15 cellular contexts compared by ENCODE assay signal in genomic region chr17:76318586-76318985, GRCh38. TPM values are rescaled to one million over a fixed set of nuclear protein-coding genes. Genes with fewer than 3 reads are reported as not detected.
A peak's percentile ranks its signal among the peaks of the same experiment; 100 is the strongest.
DNase-seq lines count a peak whose midpoint lies in the region; FAIRE-seq and TF ChIP-seq lines count a peak whose summit lies in the region.
"Had no signal": no experiment of that assay in that cellular context is flagged by ENCODE, and none has a peak within 500 bp of the region (broad histone marks: within the 10 kb centered on the region; RNA-seq: fewer than 3 reads in every experiment).

No MANE protein-coding gene starts in this region.

- peak overlapping the region; percentile 80; the same call in 1 of the 2 replicates for H3K27ac ChIP-seq in VCaP
- H3K27ac ChIP-seq: A549; BLaER1 treated with 17β-estradiol and CSF1 and Interleukin-3, amounts not matched to agents 10 nM and 100 nM; GM23248 had no signal

- no peak for TF ChIP-seq CTCF in VCaP (conservative IDR thresholded peaks at IDR 0.05)
- no peak for TF ChIP-seq CTCF in choroid plexus epithelial cell (conservative IDR thresholded peaks at IDR 0.05; ENCODE audit: low read depth, low read length)

- H3K4me3 ChIP-seq in choroid plexus epithelial cell (ENCODE audit: low read depth, low read length) = no peak overlapping the region
- H3K4me3 ChIP-seq: A549; BLaER1 treated with 17β-estradiol and CSF1 and Interleukin-3, amounts not matched to agents 10 nM and 100 nM; GM23248 had no signal

- DNase-seq in EL (peak; percentile 21), choroid plexus epithelial cell (ENCODE audit: low read depth) (peak; percentile 47), NCI-H1930 (lab: John Stamatoyannopoulos, UW) (no peak), NOMO-1 (lab: John Stamatoyannopoulos, UW; ENCODE audit: unreplicated experiment in 2 of 2) (no peak), GM19239 (ENCODE audit: insufficient read length, low spot score) (no peak), cerebellum (ENCODE audit: low spot score) (no peak)
- DNase-seq: CD4-positive, CD25-positive, alpha-beta regulatory T cell; DMS53; GM23248; KG1 had no signal

- no peak for FAIRE-seq in GM19239 (lab: Jason Lieb, UNC)
- FAIRE-seq: A549, G401.6, H54 had no signal

RNA-seq across cellular contexts. Expression of gene QRICH2, which starts 10.5 kb away (rescaled TPM):
- total RNA-seq in cerebellum = 15.9 TPM

RNA-seq across cellular contexts. Expression of gene PRPSAP1, which starts 35.1 kb away (rescaled TPM):
- 85.0 TPM for total RNA-seq in cerebellum

RNA-seq across cellular contexts. Expression of gene UBALD2, which starts 53.4 kb away (rescaled TPM):
- total RNA-seq in cerebellum = 5.4 TPM

Comparison
In these comparisons a context has a peak if more than half of its experiments do, and no peak if none do; other contexts are left out.
1. DNase-seq: peak in EL (single experiment) and choroid plexus epithelial cell (single experiment); none in NCI-H1930 (0 of 2), NOMO-1 (0 of 2), GM19239 (single experiment) and cerebellum (single experiment).